Comparison of ENCODE assay signal across 20 cellular contexts in genomic region chr22:24523873-24524272, GRCh38.
A peak's percentile ranks its signal among the peaks of the same experiment; 100 is the strongest.
DNase-seq lines count a peak whose midpoint lies in the region; ATAC-seq and TF ChIP-seq lines count a peak whose summit lies in the region.
"Had no signal": no experiment of that assay in that cellular context is flagged by ENCODE, and none has a peak within 500 bp of the region (broad histone marks: within the 10 kb centered on the region; RNA-seq: fewer than 3 reads in every experiment).

No MANE protein-coding gene starts in this region.

- H3K27me3 ChIP-seq in ACC112 (ENCODE audit: insufficient read depth, low read length): no peaks in the 10 kb centered on the region
- H3K27me3 ChIP-seq: gastroesophageal sphincter had no signal

- no peak overlapping the region for H3K27ac ChIP-seq in ACC112 (ENCODE audit: low read depth, low read length)

- no peak overlapping the region for H3K4me3 ChIP-seq in ACC112 (ENCODE audit: low read depth, low read length)
- no peak overlapping the region for H3K4me3 ChIP-seq in astrocyte of the spinal cord (ENCODE audit: low read depth, low read length)
- H3K4me3 ChIP-seq: gastroesophageal sphincter, GM23338 had no signal

- peak; percentile 59 for DNase-seq in GM03348 (ENCODE audit: low spot score)
- peak; percentile 26 for DNase-seq in astrocyte of the spinal cord (ENCODE audit: low read depth, low spot score)
- DNase-seq in hepatic stellate cell (ENCODE audit: low spot score): peak; percentile 52
- DNase-seq in DMS153 treated with DMSO at 0.1 percent for 48 hours (lab: John Stamatoyannopoulos, UW; ENCODE audit: unreplicated experiment): no peak
- DNase-seq in NCI-H2171 treated with DMSO at 0.1 percent for 48 hours (lab: John Stamatoyannopoulos, UW): no peak
- DNase-seq in DMS 273 treated with DMSO at 0.1 percent for 48 hours (lab: John Stamatoyannopoulos, UW): no peak
- DNase-seq: activated CD4-positive, alpha-beta T cell treated with anti-CD3 and anti-CD28 coated beads, Interleukin-2, amount 50 U/mL, for 1 hour; activated CD8-positive, alpha-beta memory T cell treated with anti-CD3 and anti-CD28 coated beads, Interleukin-2, amount 50 U/mL, for 48 hours; activated gamma-delta T cell treated with Interleukin-2 at 50 U/mL for 16 hours; CD4-positive, alpha-beta memory T cell; DMS79; Kasumi-1; left colon; NCI-H1092 treated with DMSO at 0.1 percent for 48 hours; NCI-H748 treated with DMSO at 0.1 percent for 48 hours; SHP77 treated with DMSO at 0.1 percent for 48 hours had no signal

- H3K4me1 ChIP-seq in ACC112 (ENCODE audit: control insufficient read depth, insufficient read depth, low read length, unreplicated experiment): no peaks in the 10 kb centered on the region

- TF ChIP-seq CTCF in astrocyte of the spinal cord (IDR thresholded peaks at IDR 0.05; ENCODE audit: low read depth, low read length): no peak

- H3K36me3 ChIP-seq in ACC112 (ENCODE audit: insufficient read depth, low read length): no peaks in the 10 kb centered on the region
- H3K36me3 ChIP-seq: gastroesophageal sphincter had no signal

- peak overlapping the region; percentile 6 for H2AFZ ChIP-seq in ACC112 (ENCODE audit: low read length, unreplicated experiment)
- H2AFZ ChIP-seq: GM23338 had no signal

- in situ Hi-C loops in astrocyte of the spinal cord (cut with HindIII; ENCODE audit: low sequenced_read_pairs): no loop called here

- ATAC-seq in GM18861 (IDR thresholded peaks at IDR 0.05; ENCODE audit: unreplicated experiment): no peak
- ATAC-seq: gastroesophageal sphincter, GM23338, left colon had no signal

- no peaks in the 10 kb centered on the region for H3K79me2 ChIP-seq in ACC112 (ENCODE audit: control insufficient read depth, insufficient read depth, low read length, unreplicated experiment)

Comparison
In these comparisons a context has a peak if more than half of its experiments do, and no peak if none do; other contexts are left out.
1. DNase-seq: peak in GM03348 (single experiment), astrocyte of the spinal cord (single experiment) and hepatic stellate cell (single experiment); none in DMS153 treated with DMSO at 0.1 percent for 48 hours (single experiment), NCI-H2171 treated with DMSO at 0.1 percent for 48 hours (single experiment) and DMS 273 treated with DMSO at 0.1 percent for 48 hours (single experiment).